ENCODE assay signal across 37 cellular contexts in genomic region chr6:150065083-150065482, GRCh38. TPM values are rescaled to one million over a fixed set of nuclear protein-coding genes. Genes with fewer than 3 reads are reported as not detected.
DNase-seq lines count a peak whose midpoint lies in the region; ATAC-seq and TF ChIP-seq lines count a peak whose summit lies in the region.
"Had no signal": no experiment of that assay in that cellular context is flagged by ENCODE, and none has a peak within 500 bp of the region (broad histone marks: within the 10 kb centered on the region; RNA-seq: fewer than 3 reads in every experiment).

No MANE protein-coding gene starts in this region.

- no peak overlapping the region for H3K27ac ChIP-seq in HEK293 (ENCODE audit: extremely low read depth, low read depth, low read length)
- H3K27ac ChIP-seq: 22Rv1; A549; BLaER1; BLaER1 treated with 17β-estradiol and CSF1 and Interleukin-3, amounts not matched to agents 10 nM and 100 nM; C4-2B had no signal

- no peaks in the 10 kb centered on the region for H3K9me3 ChIP-seq in HEK293 (ENCODE audit: control insufficient read depth, insufficient read depth, low read depth, low read length)
- H3K9me3 ChIP-seq: A549; BE2C; BLaER1; BLaER1 treated with 17β-estradiol and CSF1 and Interleukin-3, amounts not matched to agents 10 nM and 100 nM; Caco-2 had no signal

- H3K36me3 ChIP-seq in HEK293 (ENCODE audit: control insufficient read depth in 2 of 2, insufficient read depth in 1 of 2, low read length in 2 of 2): peaks cover 4 to 58% of the 10 kb centered on the region in 2 experiments; a peak in 2 of 3 replicates
- H3K36me3 ChIP-seq: BE2C had no signal

- H3K4me1 ChIP-seq in HEK293 (ENCODE audit: control insufficient read depth, insufficient read depth, low read length): no peaks in the 10 kb centered on the region
- H3K4me1 ChIP-seq: A549, BE2C, Caco-2 had no signal

- ATAC-seq in HG03039 (IDR thresholded peaks at IDR 0.05; ENCODE audit: unreplicated experiment): no peak
- ATAC-seq: A549; CD8-positive, alpha-beta T cell had no signal

- H3K36me3 Mint-ChIP-seq in neural crest cell (ENCODE audit: low read depth): peaks cover 38% of the 10 kb centered on the region

- no peaks in the 10 kb centered on the region for H3K27me3 Mint-ChIP-seq in neural crest cell (ENCODE audit: low read depth)
- H3K27me3 Mint-ChIP-seq: CD8-positive, alpha-beta memory T cell had no signal

- POLR2A ChIA-PET in HEK293 (lab: Yijun Ruan, JAX): no interaction called here

- no peaks in the 10 kb centered on the region for H3K9me3 Mint-ChIP-seq in neural crest cell
- H3K9me3 Mint-ChIP-seq: CD4-positive, alpha-beta memory T cell; CD4-positive, alpha-beta T cell; CD8-positive, alpha-beta memory T cell; CD8-positive, alpha-beta T cell had no signal

- no peak overlapping the region for H3K4me3 Mint-ChIP-seq in neural crest cell
- H3K4me3 Mint-ChIP-seq: B cell; CD4-positive, alpha-beta memory T cell; CD4-positive, alpha-beta T cell; CD8-positive, alpha-beta T cell had no signal

- peaks cover 14% of the 10 kb centered on the region for H3K4me1 Mint-ChIP-seq in neural crest cell

- H3K4me3 ChIP-seq in HEK293 (ENCODE audit: low read depth, low read length): no peak overlapping the region
- H3K4me3 ChIP-seq: A549; BLaER1; BLaER1 treated with 17β-estradiol and CSF1 and Interleukin-3, amounts not matched to agents 10 nM and 100 nM had no signal

- peak overlapping the region; percentile 57 for H3K27ac Mint-ChIP-seq in neural crest cell (ENCODE audit: unreplicated experiment)
- H3K27ac Mint-ChIP-seq: B cell; CD14-positive monocyte; CD4-positive, alpha-beta memory T cell; CD4-positive, alpha-beta T cell; CD4-positive, CD25-positive, alpha-beta regulatory T cell; CD8-positive, alpha-beta T cell had no signal

- peak; percentile 27 for DNase-seq in activated effector memory CD4-positive, alpha-beta T cell treated with anti-CD3 and anti-CD28 coated beads, Interleukin-2, amount 50 U/mL, for 16 hours
- no peak for DNase-seq in activated effector memory CD4-positive, alpha-beta T cell treated with Interleukin-2 at 50 U/mL for 16 hours
- no peak for DNase-seq in neural crest cell (ENCODE audit: low read depth, low spot score)
- DNase-seq in posterior vena cava (ENCODE audit: low spot score): peak; percentile 18
- DNase-seq in NCI-H187 (lab: John Stamatoyannopoulos, UW): no peak
- DNase-seq in epidermal melanocyte (ENCODE audit: insufficient read length, low spot score): no peak
- DNase-seq: 8988T; ACHN; AML-193; BE2C; C1 segment of cervical spinal cord; Caco-2; Calu3; CD4-positive, alpha-beta memory T cell; CD4-positive, alpha-beta T cell; CD4-positive, CD25-positive, alpha-beta regulatory T cell; CD8-positive, alpha-beta memory T cell; CD8-positive, alpha-beta T cell; COR-L47; DMS 273 treated with DMSO at 0.1 percent for 48 hours; DMS153; DMS53; DMS79; DMS79 treated with DMSO at 0.1 percent for 48 hours; DND-41; EL had no signal

- TF ChIP-seq CTCF in HEK293 (tag by site-specific recombination; IDR thresholded peaks at IDR 0.05) (no peak), neural crest cell (conservative IDR thresholded peaks at IDR 0.05) (no peak)

- intact Hi-C loops in posterior vena cava (cut with DNase I): no loop called here

- CTCF ChIA-PET in HEK293 (lab: Yijun Ruan, JAX): interaction anchor here (0.6 kb wide), 1 partner anchor 243 kb away, joined by 3 read pairs; no protein-coding TSS in a partner anchor

TF ChIP-seq in HEK293, 187 proteins besides CTCF, POLR2A, EP300 and RAD21:
- TF ChIP-seq EGR2 (tag by site-specific recombination; IDR thresholded peaks at IDR 0.05; ENCODE audit: low read depth): peak; percentile 71
- no peak for TF ChIP-seq ZNF280D (tag by site-specific recombination; IDR thresholded peaks at IDR 0.05)
- peak; percentile 44; the same call in 1 of the 2 replicates for TF ChIP-seq PRDM1 (tag by site-specific recombination; IDR thresholded peaks at IDR 0.05)
- peak; percentile 71 for TF ChIP-seq ZFHX2 (tag by site-specific recombination; conservative IDR thresholded peaks at IDR 0.05)

RNA-seq across cellular contexts. Expression of gene ULBP3, which starts 3.8 kb away (rescaled TPM):
- total RNA-seq in neural crest cell (16.4 and 17.5 TPM in 2 replicates), posterior vena cava (1 to 10 TPM in 1 of 2 donors, under 1 TPM in 1; 0.67 to 1.2 TPM)

RNA-seq across cellular contexts. Expression of gene RAET1L, which starts 39.8 kb away (rescaled TPM):
- total RNA-seq in neural crest cell (not detected in 2 replicates), posterior vena cava (not detected)
- total RNA-seq: A172; A673; B cell; Caco-2; CD4-positive, alpha-beta memory T cell; CD4-positive, alpha-beta T cell; CD4-positive, CD25-positive, alpha-beta regulatory T cell; CD8-positive, alpha-beta memory T cell; CD8-positive, alpha-beta T cell had no signal

Comparison
In these comparisons a context has a peak if more than half of its experiments do, and no peak if none do; other contexts are left out.
1. DNase-seq: peak in activated effector memory CD4-positive, alpha-beta T cell treated with anti-CD3 and anti-CD28 coated beads, Interleukin-2, amount 50 U/mL, for 16 hours (single experiment) and posterior vena cava (single experiment); none in activated effector memory CD4-positive, alpha-beta T cell treated with Interleukin-2 at 50 U/mL for 16 hours (single experiment), neural crest cell (single experiment), NCI-H187 (0 of 2) and epidermal melanocyte (single experiment).